Comparison of ENCODE assay signal across 1 cellular context in the genomic region with DNA sequence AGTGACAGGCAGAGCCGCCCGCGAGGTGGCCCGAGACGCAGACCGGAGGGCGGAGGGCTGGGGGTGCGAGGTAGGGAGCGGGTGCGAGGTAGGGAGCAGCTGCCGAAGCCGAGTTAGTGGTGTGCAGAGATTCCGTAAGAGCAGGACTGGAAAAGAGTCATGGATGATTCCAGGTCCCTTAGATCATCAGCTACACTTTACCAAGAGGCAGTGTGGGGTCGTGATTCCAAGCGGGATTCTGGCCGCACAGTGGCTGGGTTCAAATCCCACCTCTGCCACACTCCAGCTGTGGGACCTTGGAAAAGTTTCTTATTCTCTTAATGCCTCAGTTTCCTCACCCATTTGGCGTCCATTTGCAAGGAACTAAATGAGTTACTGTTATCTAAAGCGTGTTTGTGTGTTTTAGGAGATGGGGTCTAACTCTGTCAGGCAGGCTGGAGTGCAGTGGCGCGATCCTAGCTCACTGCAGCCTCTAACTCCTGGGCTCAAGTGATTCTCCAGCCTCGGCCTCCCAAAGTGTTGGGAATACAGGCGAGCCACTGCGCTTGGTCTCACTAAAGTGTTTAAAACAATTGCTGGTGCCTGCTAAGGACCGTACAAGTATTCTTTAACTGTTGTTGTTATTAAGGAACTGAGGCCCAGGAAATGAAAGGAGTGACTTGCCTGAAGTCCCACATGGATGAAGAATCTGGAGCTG.
TF ChIP-seq lines count a peak whose summit lies in the region.

No MANE protein-coding gene starts in this region.

TF ChIP-seq in endothelial cell of umbilical vein, 7 proteins besides CTCF, POLR2A, EP300 and RAD21:
- TF ChIP-seq GATA2 (IDR thresholded peaks at IDR 0.05; ENCODE audit: insufficient read depth, insufficient read length, low read depth, low read length) (no peak), EZH2 (IDR thresholded peaks at IDR 0.05; ENCODE audit: borderline replicate concordance, low read depth, low read length, severe bottlenecking) (no peak), JUN (IDR thresholded peaks at IDR 0.05; ENCODE audit: borderline replicate concordance, insufficient read depth, insufficient read length, low read depth) (no peak), MYC (IDR thresholded peaks at IDR 0.05; ENCODE audit: low read depth, low read length) (no peak), FOS (IDR thresholded peaks at IDR 0.05; ENCODE audit: borderline replicate concordance, insufficient read depth, low read length) (no peak), POLR2AphosphoS5 (IDR thresholded peaks at IDR 0.05; ENCODE audit: insufficient read depth, low read depth, low read length) (no peak)
- TF ChIP-seq, protein P1, sequence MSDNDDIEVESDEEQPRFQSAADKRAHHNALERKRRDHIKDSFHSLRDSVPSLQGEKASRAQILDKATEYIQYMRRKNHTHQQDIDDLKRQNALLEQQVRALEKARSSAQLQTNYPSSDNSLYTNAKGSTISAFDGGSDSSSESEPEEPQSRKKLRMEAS (IDR thresholded peaks at IDR 0.05; ENCODE audit: insufficient read depth, insufficient read length) = no peak
